ENCODE assay signal across 23 cellular contexts in genomic region chr1:54668567-54668966, GRCh38. TPM values are rescaled to one million over a fixed set of nuclear protein-coding genes. Genes with fewer than 3 reads are reported as not detected.
"Had no signal": no experiment of that assay in that cellular context is flagged by ENCODE, and none has a peak within 500 bp of the region (broad histone marks: within the 10 kb centered on the region; RNA-seq: fewer than 3 reads in every experiment).

No MANE protein-coding gene starts in this region.

- H3K4me3 ChIP-seq: SJSA1 had no signal

- H3K4me1 ChIP-seq: SJSA1 had no signal

- H3K4me1 Mint-ChIP-seq: activated CD4-positive, alpha-beta T cell treated with anti-CD3 and anti-CD28 coated beads for 36 hours; activated naive CD4-positive, alpha-beta T cell treated with anti-CD3 and anti-CD28 coated beads, Interleukin-2, amount 50 U/mL, for 24 hours had no signal

- H3K9me3 ChIP-seq: SJSA1 had no signal

- H3K4me3 Mint-ChIP-seq: activated CD4-positive, alpha-beta T cell treated with anti-CD3 and anti-CD28 coated beads for 36 hours; activated CD8-positive, alpha-beta T cell treated with anti-CD3 and anti-CD28 coated beads for 36 hours; activated naive CD4-positive, alpha-beta T cell treated with anti-CD3 and anti-CD28 coated beads, Interleukin-2, amount 50 U/mL, for 24 hours; central memory CD8-positive, alpha-beta T cell had no signal

- H3K36me3 Mint-ChIP-seq: activated naive CD4-positive, alpha-beta T cell treated with anti-CD3 and anti-CD28 coated beads, Interleukin-2, amount 50 U/mL, for 24 hours had no signal

- H3K27ac Mint-ChIP-seq: activated CD4-positive, alpha-beta T cell treated with anti-CD3 and anti-CD28 coated beads for 36 hours; activated CD8-positive, alpha-beta T cell treated with anti-CD3 and anti-CD28 coated beads for 36 hours; activated naive CD4-positive, alpha-beta T cell treated with anti-CD3 and anti-CD28 coated beads, Interleukin-2, amount 50 U/mL, for 24 hours had no signal

- H3K27me3 Mint-ChIP-seq: activated CD4-positive, alpha-beta T cell treated with anti-CD3 and anti-CD28 coated beads for 36 hours; activated CD8-positive, alpha-beta T cell treated with anti-CD3 and anti-CD28 coated beads for 36 hours; activated naive CD4-positive, alpha-beta T cell treated with anti-CD3 and anti-CD28 coated beads, Interleukin-2, amount 50 U/mL, for 24 hours had no signal

- H3K27ac ChIP-seq: SJSA1 had no signal

- DNase-seq: activated CD4-positive, alpha-beta T cell treated with anti-CD3 and anti-CD28 coated beads for 36 hours; activated CD4-positive, alpha-beta T cell treated with anti-CD3 and anti-CD28 coated beads, Interleukin-2, amount 50 U/mL, for 1 hour; activated CD8-positive, alpha-beta memory T cell treated with anti-CD3 and anti-CD28 coated beads, Interleukin-2, amount 50 U/mL, for 4 hours; activated CD8-positive, alpha-beta T cell treated with anti-CD3 and anti-CD28 coated beads for 36 hours; aorta; KBM-7; NCI-H1092 treated with DMSO at 0.1 percent for 48 hours; NCI-H1417 treated with DMSO at 0.1 percent for 48 hours; NCI-H1694; NCI-H2029; NCI-H510A treated with DMSO at 0.1 percent for 48 hours; PC-3; SHP77; SW 1271 had no signal

- H3K36me3 ChIP-seq: SJSA1 had no signal

- H3K27me3 ChIP-seq: SJSA1 had no signal

- H3K9me3 Mint-ChIP-seq: activated CD8-positive, alpha-beta T cell treated with anti-CD3 and anti-CD28 coated beads for 36 hours; activated naive CD4-positive, alpha-beta T cell treated with anti-CD3 and anti-CD28 coated beads, Interleukin-2, amount 50 U/mL, for 24 hours; central memory CD8-positive, alpha-beta T cell had no signal

- FAIRE-seq: bronchial epithelial cell, RCC 7860 had no signal

- ATAC-seq: activated CD4-positive, alpha-beta T cell treated with anti-CD3 and anti-CD28 coated beads for 36 hours; activated CD8-positive, alpha-beta T cell treated with anti-CD3 and anti-CD28 coated beads for 36 hours; PC-3; SK-N-SH treated with all-trans-retinoic acid at 6 μM for 48 hours had no signal

RNA-seq across cellular contexts. Expression of gene MROH7, which starts 27.0 kb away (rescaled TPM):
- total RNA-seq: LHCN-M2, MCF 10A, PC-3, SJSA1 had no signal

RNA-seq across cellular contexts. Expression of gene FAM151A, which starts 45.2 kb away (rescaled TPM):
- total RNA-seq: activated CD4-positive, alpha-beta T cell treated with anti-CD3 and anti-CD28 coated beads for 36 hours; activated CD8-positive, alpha-beta T cell treated with anti-CD3 and anti-CD28 coated beads for 36 hours; aorta; bronchial epithelial cell; LHCN-M2; MCF 10A; PC-3; SJSA1; T-helper 1 cell treated with Interleukin-12 subunit alpha and Interleukin-12 subunit beta and Interleukin-4 antibody, amounts not matched to agents 30 ng/mL and 1 ng/mL, for 36 hours had no signal
